ENCODE assay signal across 8 cellular contexts in genomic region chr14:60561845-60562746, GRCh38. TPM values are rescaled to one million over a fixed set of nuclear protein-coding genes. Genes with fewer than 3 reads are reported as not detected.
A peak's percentile ranks its signal among the peaks of the same experiment; 100 is the strongest.
DNase-seq lines count a peak whose midpoint lies in the region; ATAC-seq and TF ChIP-seq lines count a peak whose summit lies in the region.

No MANE protein-coding gene starts in this region.

- no peaks in the 10 kb centered on the region for H3K27me3 ChIP-seq in heart left ventricle
- H3K27me3 ChIP-seq in effector memory CD4-positive, alpha-beta T cell (replicated peaks; ENCODE audit: control insufficient read depth, insufficient read depth, low read length, poor library complexity, severe bottlenecking): no peaks in the 10 kb centered on the region

- H3K4me1 ChIP-seq in heart left ventricle: peaks cover 0 to 6% (median 0%) of the 10 kb centered on the region in 12 donors
- no peaks in the 10 kb centered on the region for H3K4me1 ChIP-seq in effector memory CD4-positive, alpha-beta T cell (ENCODE audit: control insufficient read depth, insufficient read depth, low read length, poor library complexity, severe bottlenecking)

- H3K4me3 Mint-ChIP-seq in activated CD8-positive, alpha-beta T cell treated with anti-CD3 and anti-CD28 coated beads for 36 hours: no peak overlapping the region

- ATAC-seq in GM18505 (IDR thresholded peaks at IDR 0.05; ENCODE audit: unreplicated experiment) (peak; percentile 58), HG03108 (IDR thresholded peaks at IDR 0.05; ENCODE audit: unreplicated experiment) (peak; percentile 79), heart left ventricle (peak; percentile 68 to 89 (median 82))
- ATAC-seq in activated CD8-positive, alpha-beta T cell treated with anti-CD3 and anti-CD28 coated beads for 36 hours: no peak

- peaks cover 3% of the 10 kb centered on the region for H3K27me3 Mint-ChIP-seq in activated CD8-positive, alpha-beta T cell treated with anti-CD3 and anti-CD28 coated beads for 36 hours

- H3K36me3 Mint-ChIP-seq in activated CD8-positive, alpha-beta T cell treated with anti-CD3 and anti-CD28 coated beads for 36 hours (ENCODE audit: low read depth): no peaks in the 10 kb centered on the region

- TF ChIP-seq POLR2A in GM18505 (IDR thresholded peaks at IDR 0.05; ENCODE audit: borderline replicate concordance, extremely low read depth, insufficient read depth, insufficient read length) (no peak), heart left ventricle (IDR thresholded peaks at IDR 0.05) (no peak)

- DNase-seq in Ammon's horn (ENCODE audit: low spot score) (peak; percentile 83), NCI-H2171 treated with DMSO at 0.1 percent for 48 hours (lab: John Stamatoyannopoulos, UW) (peak; percentile 64), heart left ventricle (peak in 4 of 5 donors; percentile 13 to 46 (median 36)), renal cortical epithelial cell (ENCODE audit: low read depth) (peak; percentile 75)
- peak; percentile 54 for DNase-seq in activated CD8-positive, alpha-beta T cell treated with anti-CD3 and anti-CD28 coated beads for 36 hours
- DNase-seq in effector memory CD4-positive, alpha-beta T cell: no peak

- peak; percentile 60 for TF ChIP-seq CTCF in activated CD8-positive, alpha-beta T cell treated with anti-CD3 and anti-CD28 coated beads for 36 hours (IDR thresholded peaks at IDR 0.05)
- peak; percentile 28 to 73 (median 59) for TF ChIP-seq CTCF in heart left ventricle (IDR thresholded peaks at IDR 0.05)

- H3K9me3 ChIP-seq in heart left ventricle: no peaks in the 10 kb centered on the region
- H3K9me3 ChIP-seq in effector memory CD4-positive, alpha-beta T cell (ENCODE audit: control insufficient read depth, low read length): no peaks in the 10 kb centered on the region

- WGBS in heart left ventricle, 4 donors: 23 to 29% (median 26%) methylated on average over 7 of the region's 7 CpGs

- intact Hi-C loops in activated CD8-positive, alpha-beta T cell treated with anti-CD3 and anti-CD28 coated beads for 36 hours (cut with micrococcal nuclease): loop anchor here (5.0 kb wide), 1 partner anchor 210 kb away; no protein-coding TSS in a partner anchor
- intact Hi-C loops in heart left ventricle (cut with DNase I): loop anchor here (2.0 to 10.0 kb wide), 12 partner anchors 207 to 597 kb away; no protein-coding TSS in a partner anchor

- no peaks in the 10 kb centered on the region for H3K9me3 Mint-ChIP-seq in activated CD8-positive, alpha-beta T cell treated with anti-CD3 and anti-CD28 coated beads for 36 hours

- POLR2A ChIA-PET in activated CD8-positive, alpha-beta T cell treated with anti-CD3 and anti-CD28 coated beads for 36 hours (lab: Charles Lee): no interaction called here

- no peaks in the 10 kb centered on the region for H3K36me3 ChIP-seq in heart left ventricle
- H3K36me3 ChIP-seq in effector memory CD4-positive, alpha-beta T cell (ENCODE audit: control insufficient read depth, insufficient read depth, low read length): no peaks in the 10 kb centered on the region

- no peak overlapping the region for H3K27ac ChIP-seq in heart left ventricle
- H3K27ac ChIP-seq in effector memory CD4-positive, alpha-beta T cell (ENCODE audit: insufficient read depth, low read length, poor library complexity, severe bottlenecking): no peak overlapping the region

- no peak overlapping the region for H3K27ac Mint-ChIP-seq in activated CD8-positive, alpha-beta T cell treated with anti-CD3 and anti-CD28 coated beads for 36 hours

- H3K4me3 ChIP-seq in heart left ventricle: no peak overlapping the region
- H3K4me3 ChIP-seq in effector memory CD4-positive, alpha-beta T cell (ENCODE audit: insufficient read depth, low read depth, low read length, poor library complexity, severe bottlenecking): no peak overlapping the region

- no peaks in the 10 kb centered on the region for H3K4me1 Mint-ChIP-seq in activated CD8-positive, alpha-beta T cell treated with anti-CD3 and anti-CD28 coated beads for 36 hours (ENCODE audit: low read depth)

- CTCF ChIA-PET in activated CD8-positive, alpha-beta T cell treated with anti-CD3 and anti-CD28 coated beads for 36 hours (lab: Charles Lee): interaction anchor here (0.6 to 2.5 kb wide), 6 partner anchors 208 to 366 kb away, joined by 3 to 17 read pairs (median 3); no protein-coding TSS in a partner anchor

RNA-seq across cellular contexts. Expression of gene SIX6, which starts 53.1 kb away (rescaled TPM):
- total RNA-seq in activated CD8-positive, alpha-beta T cell treated with anti-CD3 and anti-CD28 coated beads for 36 hours: not detected
- total RNA-seq in heart left ventricle: not detected
- not detected for polyA plus RNA-seq in heart left ventricle
- total RNA-seq in renal cortical epithelial cell: not detected in 2 replicates

Comparison
In these comparisons a context has a peak if more than half of its experiments do, and no peak if none do; other contexts are left out.
1. DNase-seq: peak in Ammon's horn (single experiment), NCI-H2171 treated with DMSO at 0.1 percent for 48 hours (single experiment), activated CD8-positive, alpha-beta T cell treated with anti-CD3 and anti-CD28 coated beads for 36 hours (single experiment), heart left ventricle (4 of 5) and renal cortical epithelial cell (single experiment); none in effector memory CD4-positive, alpha-beta T cell (0 of 3).